ENCODE assay signal across 1 cellular context in genomic region chr7:82506208-82506607, GRCh38.
TF ChIP-seq lines count a peak whose summit lies in the region.

No MANE protein-coding gene starts in this region.

TF ChIP-seq in GM12878, 131 proteins besides CTCF, POLR2A, EP300 and RAD21:
- TF ChIP-seq ZBTB11 (CRISPR knock-in tag; IDR thresholded peaks at IDR 0.05) (no peak), CEBPZ (IDR thresholded peaks at IDR 0.05; ENCODE audit: low read depth, low read length) (no peak), PRDM15 (CRISPR knock-in tag; IDR thresholded peaks at IDR 0.05) (no peak), ZSCAN29 (IDR thresholded peaks at IDR 0.05) (no peak), TCF12 (IDR thresholded peaks at IDR 0.05; ENCODE audit: low read depth, low read length) (no peak), IRF3 (IDR thresholded peaks at IDR 0.05) (no peak), USF1 (IDR thresholded peaks at IDR 0.05; ENCODE audit: borderline replicate concordance, extremely low read length, insufficient read depth, low read depth, low read length) (no peak), RB1 (IDR thresholded peaks at IDR 0.05; ENCODE audit: borderline replicate concordance) (no peak), TCF3 (IDR thresholded peaks at IDR 0.05; ENCODE audit: borderline replicate concordance, insufficient read depth, low read depth, low read length) (no peak), HDGF (IDR thresholded peaks at IDR 0.05) (no peak), ATF2 (IDR thresholded peaks at IDR 0.05; ENCODE audit: low read length) (no peak), NRF1 (conservative IDR thresholded peaks at IDR 0.05; ENCODE audit: low read depth, low read length) (no peak), ZNF217 (IDR thresholded peaks at IDR 0.05) (no peak), YBX1 (IDR thresholded peaks at IDR 0.05) (no peak), CBFB (IDR thresholded peaks at IDR 0.05; ENCODE audit: low read depth) (no peak), BCL11A (IDR thresholded peaks at IDR 0.05; ENCODE audit: low read depth, low read length) (no peak), HSF1 (IDR thresholded peaks at IDR 0.05; ENCODE audit: low read depth, low read length) (no peak), E4F1 (IDR thresholded peaks at IDR 0.05; ENCODE audit: borderline replicate concordance, partially characterized antibody) (no peak)
